3 cellular contexts compared by ENCODE assay signal in the genomic region with DNA sequence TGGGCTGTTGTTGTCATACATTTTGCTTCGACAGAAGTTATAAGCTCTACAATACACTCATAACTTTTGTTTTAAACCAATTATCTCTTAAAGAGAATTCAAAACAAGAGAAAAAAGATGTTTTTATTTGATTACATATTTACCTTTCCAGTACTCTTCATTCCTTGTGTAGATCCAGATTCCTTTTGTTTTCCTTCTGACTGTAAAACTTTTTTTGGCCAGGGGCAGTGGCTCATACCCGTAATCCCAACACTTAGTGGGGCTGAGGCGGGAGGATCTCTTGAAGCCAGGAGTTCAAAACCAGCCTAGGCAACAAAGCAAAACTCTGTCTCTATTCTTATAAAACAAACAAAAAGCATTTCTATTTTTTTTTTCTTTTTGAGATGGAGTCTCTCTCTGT.
"Had no signal": no experiment of that assay in that cellular context is flagged by ENCODE, and none has a peak within 500 bp of the region (broad histone marks: within the 10 kb centered on the region; RNA-seq: fewer than 3 reads in every experiment).

No MANE protein-coding gene starts in this region.

- DNase-seq: GDM1, GF-D8 had no signal

- H3K4me3 ChIP-seq: GM12878 had no signal

- ATAC-seq: GM12878 had no signal
